In the genomic region with DNA sequence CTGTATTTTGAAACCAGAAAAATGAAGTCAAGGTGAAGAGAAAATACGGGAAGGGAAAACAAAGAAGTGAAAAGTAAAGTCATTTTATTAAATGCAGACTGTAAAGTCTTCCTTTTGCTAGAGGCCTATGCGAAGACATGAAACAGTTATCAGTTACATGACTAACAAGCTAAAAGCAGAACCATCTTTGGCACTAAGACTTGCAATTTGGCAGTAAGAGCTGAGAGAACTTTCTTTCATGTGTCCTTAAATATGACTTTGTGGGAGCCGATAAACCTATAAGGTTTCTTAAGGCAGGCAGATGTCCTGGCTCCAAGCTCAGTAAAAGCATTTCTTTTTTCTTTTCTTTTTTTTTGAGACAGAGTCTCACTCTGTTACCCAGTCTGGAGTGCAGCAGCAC, we compare ENCODE assay signal across 15 cellular contexts. TPM values are rescaled to one million over a fixed set of nuclear protein-coding genes. Genes with fewer than 3 reads are reported as not detected.
DNase-seq lines count a peak whose midpoint lies in the region; ATAC-seq and TF ChIP-seq lines count a peak whose summit lies in the region.
"Had no signal": no experiment of that assay in that cellular context is flagged by ENCODE, and none has a peak within 500 bp of the region (broad histone marks: within the 10 kb centered on the region; RNA-seq: fewer than 3 reads in every experiment).

No MANE protein-coding gene starts in this region.

- H3K4me1 ChIP-seq in adipocyte (ENCODE audit: control insufficient read depth, insufficient read depth, low read length) (no peaks in the 10 kb centered on the region), vagina (no peaks in the 10 kb centered on the region)

- H3K36me3 ChIP-seq in adipocyte (ENCODE audit: control insufficient read depth, insufficient read depth, low read length, severe bottlenecking) (no peaks in the 10 kb centered on the region), vagina (no peaks in the 10 kb centered on the region)

- intact Hi-C loops in cardiac septum (cut with DNase I) (no loop called here), vagina (cut with DNase I) (no loop called here)

- H3K9me3 ChIP-seq in adipocyte (ENCODE audit: control insufficient read depth, low read length) (no peaks in the 10 kb centered on the region), vagina (no peaks in the 10 kb centered on the region)

- no peak for TF ChIP-seq POLR2A in vagina (IDR thresholded peaks at IDR 0.05)

- no peaks in the 10 kb centered on the region for H3K27me3 ChIP-seq in adipocyte (replicated peaks; ENCODE audit: control insufficient read depth, insufficient read depth, low read length)
- H3K27me3 ChIP-seq in vagina = no peaks in the 10 kb centered on the region

- DNase-seq in EH (ENCODE audit: low read depth) (peak; percentile 26), MV-4-11 (lab: John Stamatoyannopoulos, UW) (peak; percentile 73), adipocyte (ENCODE audit: low read depth) (peak; percentile 29), fibroblast of the aortic adventitia (ENCODE audit: low read depth) (peak; percentile 63), cardiac septum (ENCODE audit: low spot score) (no peak), vagina (ENCODE audit: extremely low spot score in 2 of 2) (no peak)
- DNase-seq: ACHN; CD8-positive, alpha-beta memory T cell; DMS 273 treated with DMSO at 0.1 percent for 48 hours; NCI-H1092 treated with DMSO at 0.1 percent for 48 hours; NCI-H1694 treated with DMSO at 0.1 percent for 48 hours; NCI-H2171; NCI-H774 had no signal

- H3K9ac ChIP-seq in adipocyte (ENCODE audit: low read length) = no peak overlapping the region

- no peak for ATAC-seq in HG03520 (IDR thresholded peaks at IDR 0.05; ENCODE audit: unreplicated experiment)

- H3K27ac ChIP-seq in vagina = no peak overlapping the region
- H3K27ac ChIP-seq: SK-N-MC had no signal

- H3K4me3 ChIP-seq in adipocyte (ENCODE audit: low read length) (no peak overlapping the region), fibroblast of the aortic adventitia (ENCODE audit: low read depth, low read length) (no peak overlapping the region), vagina (no peak overlapping the region)
- H3K4me3 ChIP-seq: SK-N-MC had no signal

- TF ChIP-seq CTCF in fibroblast of the aortic adventitia (IDR thresholded peaks at IDR 0.05; ENCODE audit: insufficient read depth, low read length) = no peak
- no peak for TF ChIP-seq CTCF in vagina (IDR thresholded peaks at IDR 0.05)

RNA-seq across cellular contexts. Expression of gene ANLN, which starts 10.4 kb away (rescaled TPM):
- total RNA-seq in fibroblast of the aortic adventitia (ENCODE audit: low replicate concordance) = 9.1 and 171 TPM in 2 replicates
- total RNA-seq in cardiac septum = 0.57 TPM
- 18.9 TPM for total RNA-seq in vagina

Comparison
In these comparisons a context has a peak if more than half of its experiments do, and no peak if none do; other contexts are left out.
1. DNase-seq: peak in EH (single experiment), MV-4-11 (single experiment), adipocyte (single experiment) and fibroblast of the aortic adventitia (single experiment); none in cardiac septum (single experiment) and vagina (0 of 2).